In the genomic region with DNA sequence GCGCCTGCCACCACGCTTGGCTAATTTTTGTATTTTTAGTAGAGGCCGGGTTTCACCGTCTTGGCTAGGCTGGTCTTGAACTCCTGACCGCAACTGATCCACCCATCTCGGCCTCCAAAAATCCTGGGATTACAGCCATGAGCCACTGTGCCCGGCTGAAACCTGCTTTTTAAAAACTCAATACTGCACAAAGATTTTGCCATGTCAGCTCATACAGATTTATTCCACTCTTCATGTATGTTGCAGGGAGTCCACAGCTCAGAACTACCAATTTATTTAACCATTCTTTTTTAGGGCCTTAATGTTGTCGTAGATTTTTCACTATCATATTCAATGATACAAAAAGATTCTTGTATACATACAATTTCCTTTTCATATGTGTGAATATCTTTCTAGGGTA, we compare ENCODE assay signal across 29 cellular contexts.
"Had no signal": no experiment of that assay in that cellular context is flagged by ENCODE, and none has a peak within 500 bp of the region (broad histone marks: within the 10 kb centered on the region; RNA-seq: fewer than 3 reads in every experiment).

No MANE protein-coding gene starts in this region.

- H3K27ac ChIP-seq: PC-9 had no signal

- H3K27me3 Mint-ChIP-seq: activated CD4-positive, alpha-beta T cell treated with anti-CD3 and anti-CD28 coated beads, Interleukin-2, amount 10 ng/mL, durations not matched to agents 24 days and 14 days; activated naive CD8-positive, alpha-beta T cell; activated naive CD8-positive, alpha-beta T cell treated with anti-CD3 and anti-CD28 coated beads, Interleukin-2, amount 50 U/mL, for 24 hours; brain; IgD-negative memory B cell had no signal

- H3K9me3 Mint-ChIP-seq: activated CD4-positive, alpha-beta T cell treated with anti-CD3 and anti-CD28 coated beads, Interleukin-2, amount 10 ng/mL, durations not matched to agents 24 days and 14 days; activated naive CD8-positive, alpha-beta T cell treated with anti-CD3 and anti-CD28 coated beads, Interleukin-2, amount 50 U/mL, for 24 hours; activated T-helper 1 cell treated with anti-CD3 and anti-CD28 coated beads, Interleukin-12 subunit alpha, Interleukin-12 subunit beta, Interleukin-2, Interleukin-4 antibody, amounts not matched to agents 30 ng/mL and 10 ng/mL and 1 ng/mL, durations not matched to agents 14 hours and 24 hours and 36 hours; brain; IgD-negative memory B cell had no signal

- H3K4me3 Mint-ChIP-seq: activated CD4-positive, alpha-beta T cell treated with anti-CD3 and anti-CD28 coated beads, Interleukin-2, amount 10 ng/mL, durations not matched to agents 24 days and 14 days; activated naive CD8-positive, alpha-beta T cell; activated naive CD8-positive, alpha-beta T cell treated with anti-CD3 and anti-CD28 coated beads, Interleukin-2, amount 50 U/mL, for 24 hours; activated T-helper 1 cell treated with anti-CD3 and anti-CD28 coated beads, Interleukin-12 subunit alpha, Interleukin-12 subunit beta, Interleukin-2, Interleukin-4 antibody, amounts not matched to agents 30 ng/mL and 10 ng/mL and 1 ng/mL, durations not matched to agents 14 hours and 24 hours and 36 hours; brain; IgD-negative memory B cell had no signal

- H3K27me3 ChIP-seq: MG63 had no signal

- H3K27ac Mint-ChIP-seq: activated CD4-positive, alpha-beta T cell treated with anti-CD3 and anti-CD28 coated beads, Interleukin-2, amount 10 ng/mL, durations not matched to agents 24 days and 14 days; activated naive CD8-positive, alpha-beta T cell; activated naive CD8-positive, alpha-beta T cell treated with anti-CD3 and anti-CD28 coated beads, Interleukin-2, amount 50 U/mL, for 24 hours; activated T-helper 1 cell treated with anti-CD3 and anti-CD28 coated beads, Interleukin-12 subunit alpha, Interleukin-12 subunit beta, Interleukin-2, Interleukin-4 antibody, amounts not matched to agents 30 ng/mL and 10 ng/mL and 1 ng/mL, durations not matched to agents 14 hours and 24 hours and 36 hours; brain; IgD-negative memory B cell had no signal

- H3K4me1 Mint-ChIP-seq: brain, IgD-negative memory B cell had no signal

- DNase-seq: activated CD4-positive, alpha-beta T cell treated with anti-CD3 and anti-CD28 coated beads, Interleukin-2, amount 10 ng/mL, durations not matched to agents 24 days and 14 days; activated CD4-positive, alpha-beta T cell treated with anti-CD3 and anti-CD28 coated beads, Interleukin-2, amount 50 U/mL, for 4 hours; activated effector memory CD4-positive, alpha-beta T cell treated with Interleukin-2 at 50 U/mL for 16 hours; activated naive CD8-positive, alpha-beta T cell treated with anti-CD3 and anti-CD28 coated beads, Interleukin-2, amount 50 U/mL, for 24 hours; activated T-cell treated with anti-CD3 and anti-CD28 coated beads, Interleukin-2, amount 50 U/mL, for 1 hour; anterior cingulate cortex; caudate nucleus; Kasumi-1; KG1; MG63; NCI-H1048; NCI-H1105 treated with DMSO at 0.1 percent for 48 hours; NCI-H1436; NCI-H1694; NCI-H1930; NCI-H2081 treated with DMSO at 0.1 percent for 48 hours; NCI-H345; NCI-H524 treated with DMSO at 0.1 percent for 48 hours; NK-92 treated with Interleukin-12 subunit alpha and Interleukin-12 subunit beta, amount 100 ng/mL, for 24 hours; PC-9; Right ventricle myocardium superior; SW 1271; T-helper 1 cell; T-helper 2 cell; T1000 had no signal

- H3K9me3 ChIP-seq: MG63 had no signal

- H3K4me3 ChIP-seq: MG63, PC-9 had no signal
